20 cellular contexts compared by ENCODE assay signal in genomic region chr3:66795365-66795764, GRCh38.
DNase-seq lines count a peak whose midpoint lies in the region; ATAC-seq and TF ChIP-seq lines count a peak whose summit lies in the region.
"Had no signal": no experiment of that assay in that cellular context is flagged by ENCODE, and none has a peak within 500 bp of the region (broad histone marks: within the 10 kb centered on the region; RNA-seq: fewer than 3 reads in every experiment).

No MANE protein-coding gene starts in this region.

- POLR2A ChIA-PET in activated CD8-positive, alpha-beta T cell treated with anti-CD3 and anti-CD28 coated beads, Interleukin-2, amount 10 ng/mL, durations not matched to agents 7 days and 5 days (lab: Charles Lee), result no interaction called here

- H3K36me3 ChIP-seq in endodermal cell (ENCODE audit: control insufficient read depth, insufficient read depth, low read length) (no peaks in the 10 kb centered on the region), osteoblast (ENCODE audit: insufficient read depth, low read length) (no peaks in the 10 kb centered on the region)
- H3K36me3 ChIP-seq: cardiac muscle cell had no signal

- H3K4me3 Mint-ChIP-seq in HFFc6 (no peak overlapping the region; the same call in 1 of the 2 replicates), endodermal cell (no peak overlapping the region)
- H3K4me3 Mint-ChIP-seq in activated CD8-positive, alpha-beta T cell treated with anti-CD3 and anti-CD28 coated beads, Interleukin-2, amount 10 ng/mL, durations not matched to agents 7 days and 5 days, result no peak overlapping the region
- H3K4me3 Mint-ChIP-seq: activated CD8-positive, alpha-beta memory T cell treated with anti-CD3 and anti-CD28 coated beads, Interleukin-2, amount 10 ng/mL, durations not matched to agents 7 days and 5 days; stimulated activated memory B cell treated with anti-CD40 and anti-IgM and Interleukin-4, amounts not matched to agents 10 μg/mL and 1 μg/mL and 100 μg/mL, for 72 hours had no signal

- H3K9me3 Mint-ChIP-seq in HFFc6 (no peaks in the 10 kb centered on the region), endodermal cell (peaks cover 7% of the 10 kb centered on the region)
- no peaks in the 10 kb centered on the region for H3K9me3 Mint-ChIP-seq in activated CD8-positive, alpha-beta T cell treated with anti-CD3 and anti-CD28 coated beads, Interleukin-2, amount 10 ng/mL, durations not matched to agents 7 days and 5 days (ENCODE audit: insufficient read depth)

- peak overlapping the region; percentile 52; the same call in 1 of the 2 replicates for H3K27ac Mint-ChIP-seq in HFFc6
- H3K27ac Mint-ChIP-seq in endodermal cell, result no peak overlapping the region
- H3K27ac Mint-ChIP-seq in activated CD8-positive, alpha-beta T cell treated with anti-CD3 and anti-CD28 coated beads, Interleukin-2, amount 10 ng/mL, durations not matched to agents 7 days and 5 days, result no peak overlapping the region
- H3K27ac Mint-ChIP-seq: activated CD8-positive, alpha-beta memory T cell treated with anti-CD3 and anti-CD28 coated beads, Interleukin-2, amount 10 ng/mL, durations not matched to agents 7 days and 5 days; stimulated activated memory B cell treated with anti-CD40 and anti-IgM and Interleukin-4, amounts not matched to agents 10 μg/mL and 1 μg/mL and 100 μg/mL, for 72 hours had no signal

- no peaks in the 10 kb centered on the region for H3K79me2 ChIP-seq in osteoblast (ENCODE audit: insufficient read depth, low read length)

- peaks cover 3% of the 10 kb centered on the region for H3K4me1 ChIP-seq in endodermal cell (ENCODE audit: control insufficient read depth, insufficient read depth, low read length)
- H3K4me1 ChIP-seq in osteoblast (ENCODE audit: insufficient read depth, low read length), result no peaks in the 10 kb centered on the region
- H3K4me1 ChIP-seq: Caco-2 had no signal

- peak overlapping the region; percentile 9 for H2AFZ ChIP-seq in osteoblast (ENCODE audit: low read length)

- no peak overlapping the region for H3K4me2 ChIP-seq in osteoblast (ENCODE audit: insufficient read depth, low read length)

- CTCF ChIA-PET in activated CD8-positive, alpha-beta T cell treated with anti-CD3 and anti-CD28 coated beads, Interleukin-2, amount 10 ng/mL, durations not matched to agents 7 days and 5 days (lab: Charles Lee), result interaction anchor here (1.0 kb wide), 1 partner anchor 418 kb away, joined by 3 read pairs; no protein-coding TSS in a partner anchor

- H4K20me1 ChIP-seq in osteoblast (ENCODE audit: insufficient read depth, low read length), result no peaks in the 10 kb centered on the region

- H3K27me3 ChIP-seq in endodermal cell (ENCODE audit: control insufficient read depth, insufficient read depth, low read length, poor library complexity, severe bottlenecking), result peaks cover 5% of the 10 kb centered on the region
- peaks cover 3% of the 10 kb centered on the region for H3K27me3 ChIP-seq in osteoblast (ENCODE audit: insufficient read depth, low read length)

- H3K27ac ChIP-seq in endodermal cell (ENCODE audit: low read depth, low read length) (peak overlapping the region; percentile 6), osteoblast (ENCODE audit: low read depth, low read length) (no peak overlapping the region)
- H3K27ac ChIP-seq: cardiac muscle cell, epithelial cell of prostate, HL-60 had no signal

- 84 to 100% methylated on average over 1 to 4 of the region's 4 CpGs for WGBS in endodermal cell (ENCODE audit: insufficient coverage in 1 of 2, insufficient read length in 1 of 2), 2 experiments

- ATAC-seq in HG02840 (IDR thresholded peaks at IDR 0.05; ENCODE audit: low FRiP score, unreplicated experiment), result no peak
- no peak for ATAC-seq in HG02623 (IDR thresholded peaks at IDR 0.05; ENCODE audit: unreplicated experiment)
- ATAC-seq in activated CD8-positive, alpha-beta T cell treated with anti-CD3 and anti-CD28 coated beads, Interleukin-2, amount 10 ng/mL, durations not matched to agents 7 days and 5 days, result no peak
- ATAC-seq: activated CD8-positive, alpha-beta memory T cell treated with anti-CD3 and anti-CD28 coated beads, Interleukin-2, amount 10 ng/mL, durations not matched to agents 7 days and 5 days; left lobe of liver; naive thymus-derived CD8-positive, alpha-beta T cell; Right ventricle myocardium inferior; stimulated activated memory B cell treated with anti-CD40 and anti-IgM and Interleukin-4, amounts not matched to agents 10 μg/mL and 1 μg/mL and 100 μg/mL, for 72 hours had no signal

- peaks cover 4% of the 10 kb centered on the region for H3K27me3 Mint-ChIP-seq in HFFc6 (ENCODE audit: insufficient read depth)
- peaks cover 6% of the 10 kb centered on the region for H3K27me3 Mint-ChIP-seq in endodermal cell (ENCODE audit: insufficient read depth)
- H3K27me3 Mint-ChIP-seq in activated CD8-positive, alpha-beta T cell treated with anti-CD3 and anti-CD28 coated beads, Interleukin-2, amount 10 ng/mL, durations not matched to agents 7 days and 5 days (ENCODE audit: low read depth), result peaks cover 5% of the 10 kb centered on the region

- H3K9me3 ChIP-seq in endodermal cell (ENCODE audit: control insufficient read depth, low read length) (peaks cover 10% of the 10 kb centered on the region), osteoblast (ENCODE audit: low read depth, low read length) (no peaks in the 10 kb centered on the region)
- H3K9me3 ChIP-seq: Caco-2 had no signal

- no peak for TF ChIP-seq CTCF in AG09319 (IDR thresholded peaks at IDR 0.05; ENCODE audit: low read depth, low read length)
- TF ChIP-seq CTCF in HFFc6 (IDR thresholded peaks at IDR 0.05), result no peak
- no peak for TF ChIP-seq CTCF in endodermal cell (conservative IDR thresholded peaks at IDR 0.05)
- no peak for TF ChIP-seq CTCF in osteoblast (IDR thresholded peaks at IDR 0.05; ENCODE audit: extremely low read depth, low read depth, low read length)

- no peak overlapping the region for H3K9ac ChIP-seq in endodermal cell (ENCODE audit: extremely low read depth, low read length, poor library complexity, severe bottlenecking)

- H3K4me3 ChIP-seq in endodermal cell (ENCODE audit: low read length) (no peak overlapping the region), osteoblast (ENCODE audit: insufficient read depth, low read length) (no peak overlapping the region)
- H3K4me3 ChIP-seq: cardiac muscle cell had no signal

- DNase-seq in AG09319 (ENCODE audit: extremely low read depth, low read depth) (peak; percentile 28), HFFc6 (no peak), endodermal cell (no peak), osteoblast (ENCODE audit: insufficient read length, low spot score, missing footprints) (peak; percentile 90), GOT3 (lab: John Stamatoyannopoulos, UW) (no peak)
- no peak for DNase-seq in activated CD8-positive, alpha-beta T cell treated with anti-CD3 and anti-CD28 coated beads, Interleukin-2, amount 10 ng/mL, durations not matched to agents 7 days and 5 days
- DNase-seq: activated CD4-positive, alpha-beta T cell treated with anti-CD3 and anti-CD28 coated beads for 4 hours; activated CD8-positive, alpha-beta memory T cell treated with anti-CD3 and anti-CD28 coated beads, Interleukin-2, amount 10 ng/mL, durations not matched to agents 7 days and 5 days; Caco-2; naive thymus-derived CD8-positive, alpha-beta T cell; NCI-H748 treated with DMSO at 0.1 percent for 48 hours; stimulated activated CD4-positive, alpha-beta T cell treated with anti-CD3 and anti-CD28 coated beads, Interleukin-1b, Interleukin-23, amount 100 ng/mL, for 48 hours had no signal

- no peaks in the 10 kb centered on the region for H3K36me3 Mint-ChIP-seq in HFFc6 (ENCODE audit: low read depth)
- H3K36me3 Mint-ChIP-seq in endodermal cell (ENCODE audit: low read depth), result no peaks in the 10 kb centered on the region
- no peaks in the 10 kb centered on the region for H3K36me3 Mint-ChIP-seq in activated CD8-positive, alpha-beta T cell treated with anti-CD3 and anti-CD28 coated beads, Interleukin-2, amount 10 ng/mL, durations not matched to agents 7 days and 5 days (ENCODE audit: low read depth)
- H3K36me3 Mint-ChIP-seq: activated CD8-positive, alpha-beta memory T cell treated with anti-CD3 and anti-CD28 coated beads, Interleukin-2, amount 10 ng/mL, durations not matched to agents 7 days and 5 days; stimulated activated memory B cell treated with anti-CD40 and anti-IgM and Interleukin-4, amounts not matched to agents 10 μg/mL and 1 μg/mL and 100 μg/mL, for 72 hours had no signal

- no peaks in the 10 kb centered on the region; the same call in 1 of the 2 replicates for H3K4me1 Mint-ChIP-seq in HFFc6 (ENCODE audit: low read depth)
- H3K4me1 Mint-ChIP-seq in endodermal cell, result peaks cover 6% of the 10 kb centered on the region
- no peaks in the 10 kb centered on the region for H3K4me1 Mint-ChIP-seq in activated CD8-positive, alpha-beta T cell treated with anti-CD3 and anti-CD28 coated beads, Interleukin-2, amount 10 ng/mL, durations not matched to agents 7 days and 5 days (ENCODE audit: low read depth)
- H3K4me1 Mint-ChIP-seq: activated CD8-positive, alpha-beta memory T cell treated with anti-CD3 and anti-CD28 coated beads, Interleukin-2, amount 10 ng/mL, durations not matched to agents 7 days and 5 days; naive thymus-derived CD8-positive, alpha-beta T cell; stimulated activated memory B cell treated with anti-CD40 and anti-IgM and Interleukin-4, amounts not matched to agents 10 μg/mL and 1 μg/mL and 100 μg/mL, for 72 hours had no signal

Comparison
In these comparisons a context has a peak if more than half of its experiments do, and no peak if none do; other contexts are left out.
1. DNase-seq: peak in AG09319 (single experiment) and osteoblast (single experiment); none in HFFc6 (single experiment), endodermal cell (single experiment), GOT3 (single experiment) and activated CD8-positive, alpha-beta T cell treated with anti-CD3 and anti-CD28 coated beads, Interleukin-2, amount 10 ng/mL, durations not matched to agents 7 days and 5 days (single experiment).